In genomic region chr16:56708418-56708817, GRCh38 we compare ENCODE assay signal across 1 cellular context.
TF ChIP-seq lines count a peak whose summit lies in the region.

No MANE protein-coding gene starts in this region.

TF ChIP-seq in HepG2, 621 proteins besides CTCF, POLR2A, EP300 and RAD21:
- no peak for TF ChIP-seq ISX (CRISPR knock-in tag; conservative IDR thresholded peaks at IDR 0.05)
- TF ChIP-seq ZNF205 (CRISPR knock-in tag; IDR thresholded peaks at IDR 0.05), result no peak
- no peak for TF ChIP-seq NBN (conservative IDR thresholded peaks at IDR 0.05)
- no peak for TF ChIP-seq SOX5 (CRISPR knock-in tag; IDR thresholded peaks at IDR 0.05; ENCODE audit: borderline replicate concordance)
- no peak for TF ChIP-seq ZNF660 (CRISPR knock-in tag; IDR thresholded peaks at IDR 0.05; ENCODE audit: borderline replicate concordance, low read depth)
- TF ChIP-seq FOXO4 (CRISPR knock-in tag; conservative IDR thresholded peaks at IDR 0.05), result no peak
- TF ChIP-seq KLF13 (CRISPR knock-in tag; IDR thresholded peaks at IDR 0.05), result no peak
- no peak for TF ChIP-seq AHDC1 (CRISPR knock-in tag; IDR thresholded peaks at IDR 0.05; ENCODE audit: borderline replicate concordance)
- no peak for TF ChIP-seq ZNF576 (CRISPR knock-in tag; IDR thresholded peaks at IDR 0.05)
- TF ChIP-seq YEATS4 (CRISPR knock-in tag; IDR thresholded peaks at IDR 0.05; ENCODE audit: borderline replicate concordance), result no peak
- TF ChIP-seq REST (IDR thresholded peaks at IDR 0.05; ENCODE audit: borderline replicate concordance in 1 of 2, low read depth in 1 of 2, low read length in 2 of 2), result no peak
- no peak for TF ChIP-seq ZNF318 (CRISPR knock-in tag; IDR thresholded peaks at IDR 0.05)
- no peak for TF ChIP-seq ZNF281 (CRISPR knock-in tag; IDR thresholded peaks at IDR 0.05; ENCODE audit: borderline replicate concordance)
- TF ChIP-seq ZSCAN21 (CRISPR knock-in tag; IDR thresholded peaks at IDR 0.05; ENCODE audit: borderline replicate concordance), result no peak
- no peak for TF ChIP-seq SNAPC4 (CRISPR knock-in tag; IDR thresholded peaks at IDR 0.05)
